29 cellular contexts compared by ENCODE assay signal in genomic region chr4:111556861-111557260, GRCh38.
"Had no signal": no experiment of that assay in that cellular context is flagged by ENCODE, and none has a peak within 500 bp of the region (broad histone marks: within the 10 kb centered on the region; RNA-seq: fewer than 3 reads in every experiment).

No MANE protein-coding gene starts in this region.

- DNase-seq: activated B cell treated with CpG ODN at 0.5 μM for 24 hours; activated CD4-positive, alpha-beta T cell treated with anti-CD3 and anti-CD28 coated beads, Interleukin-2, amount 50 U/mL, for 1 hour; activated CD8-positive, alpha-beta T cell treated with anti-CD3 and anti-CD28 coated beads for 36 hours; activated T-cell treated with anti-CD3 and anti-CD28 coated beads, Interleukin-2, amount 50 U/mL, for 4 hours; anterior cingulate cortex; cerebellar nuclear complex; colonic mucosa; effector CD8-positive, alpha-beta T cell; glutamatergic neuron; islet precursor cell; left cardiac atrium; left ventricle myocardium superior; naive thymus-derived CD4-positive, alpha-beta T cell; nucleus accumbens; pancreas; retina; stimulated activated CD4-positive, alpha-beta T cell treated with anti-CD3 and anti-CD28 coated beads, Interleukin-4, amount 100 ng/mL, for 24 hours; trophoblast cell had no signal

- H3K27me3 ChIP-seq: cardiac muscle cell, colonic mucosa, pancreas had no signal

- H3K27me3 Mint-ChIP-seq: activated B cell treated with CpG ODN at 0.5 μM for 24 hours; activated CD8-positive, alpha-beta T cell treated with anti-CD3 and anti-CD28 coated beads for 36 hours; activated naive CD4-positive, alpha-beta T cell treated with anti-CD3 and anti-CD28 coated beads, Interleukin-2, amount 50 U/mL, for 24 hours; activated T-helper 17 cell treated with anti-CD3 and anti-CD28 coated beads, Interleukin-2, amount 50 U/mL, for 72 hours; naive thymus-derived CD4-positive, alpha-beta T cell; stimulated activated naive CD8-positive, alpha-beta T cell treated with anti-CD3 and anti-CD28 coated beads, Interleukin-15, Interleukin-2, amounts not matched to agents 100 ng/mL and 50 ng/mL, for 24 hours had no signal

- H3K27ac Mint-ChIP-seq: activated B cell treated with CpG ODN at 0.5 μM for 24 hours; activated CD8-positive, alpha-beta T cell treated with anti-CD3 and anti-CD28 coated beads for 36 hours; activated naive CD4-positive, alpha-beta T cell treated with anti-CD3 and anti-CD28 coated beads, Interleukin-2, amount 50 U/mL, for 24 hours; activated T-helper 17 cell treated with anti-CD3 and anti-CD28 coated beads, Interleukin-2, amount 50 U/mL, for 72 hours; mesothelial cell of epicardium; naive thymus-derived CD4-positive, alpha-beta T cell; stimulated activated effector memory CD8-positive, alpha-beta T cell treated with anti-CD3 and anti-CD28 coated beads, Interleukin-12 subunit alpha, Interleukin-12 subunit beta, amount 100 ng/mL, for 72 hours; stimulated activated naive CD8-positive, alpha-beta T cell treated with anti-CD3 and anti-CD28 coated beads, Interleukin-15, Interleukin-2, amounts not matched to agents 100 ng/mL and 50 ng/mL, for 24 hours; T-helper 2 cell treated with Interferon-gamma antibody and Interleukin-4, amounts not matched to agents 5 μg/mL and 100 μg/mL, for 36 hours had no signal

- H3K27ac ChIP-seq: cardiac muscle cell, colonic mucosa, pancreas, prostate gland, skin epidermis, thoracic aorta had no signal

- H3K4me3 Mint-ChIP-seq: activated B cell treated with CpG ODN at 0.5 μM for 24 hours; activated CD8-positive, alpha-beta T cell treated with anti-CD3 and anti-CD28 coated beads for 36 hours; activated naive CD4-positive, alpha-beta T cell treated with anti-CD3 and anti-CD28 coated beads, Interleukin-2, amount 50 U/mL, for 24 hours; activated T-cell treated with anti-CD3 and anti-CD28 coated beads, Interleukin-2, amount 50 U/mL, for 4 hours; activated T-helper 17 cell treated with anti-CD3 and anti-CD28 coated beads, Interleukin-2, amount 50 U/mL, for 72 hours; mesothelial cell of epicardium; naive thymus-derived CD4-positive, alpha-beta T cell; stimulated activated effector memory CD8-positive, alpha-beta T cell treated with anti-CD3 and anti-CD28 coated beads, Interleukin-12 subunit alpha, Interleukin-12 subunit beta, amount 100 ng/mL, for 72 hours; stimulated activated naive CD8-positive, alpha-beta T cell treated with anti-CD3 and anti-CD28 coated beads, Interleukin-15, Interleukin-2, amounts not matched to agents 100 ng/mL and 50 ng/mL, for 24 hours; T-helper 2 cell treated with Interferon-gamma antibody and Interleukin-4, amounts not matched to agents 5 μg/mL and 100 μg/mL, for 36 hours had no signal

- H3K4me1 Mint-ChIP-seq: activated B cell treated with CpG ODN at 0.5 μM for 24 hours; activated naive CD4-positive, alpha-beta T cell treated with anti-CD3 and anti-CD28 coated beads, Interleukin-2, amount 50 U/mL, for 24 hours; activated T-helper 17 cell treated with anti-CD3 and anti-CD28 coated beads, Interleukin-2, amount 50 U/mL, for 72 hours; naive thymus-derived CD4-positive, alpha-beta T cell; stimulated activated effector memory CD8-positive, alpha-beta T cell treated with anti-CD3 and anti-CD28 coated beads, Interleukin-12 subunit alpha, Interleukin-12 subunit beta, amount 100 ng/mL, for 72 hours had no signal

- H3K36me3 Mint-ChIP-seq: activated naive CD4-positive, alpha-beta T cell treated with anti-CD3 and anti-CD28 coated beads, Interleukin-2, amount 50 U/mL, for 24 hours; mesothelial cell of epicardium; naive thymus-derived CD4-positive, alpha-beta T cell; stimulated activated effector memory CD8-positive, alpha-beta T cell treated with anti-CD3 and anti-CD28 coated beads, Interleukin-12 subunit alpha, Interleukin-12 subunit beta, amount 100 ng/mL, for 72 hours had no signal

- H3K4me3 ChIP-seq: cardiac muscle cell, colonic mucosa, pancreas, prostate gland, skin epidermis, thoracic aorta had no signal

- H3K9me3 ChIP-seq: colonic mucosa, pancreas, prostate gland, thoracic aorta had no signal

- H3K4me1 ChIP-seq: colonic mucosa, pancreas, prostate gland had no signal

- ATAC-seq: activated CD8-positive, alpha-beta T cell treated with anti-CD3 and anti-CD28 coated beads for 36 hours; activated T-cell treated with anti-CD3 and anti-CD28 coated beads, Interleukin-2, amount 50 U/mL, for 4 hours; activated T-helper 17 cell treated with anti-CD3 and anti-CD28 coated beads, Interleukin-2, amount 50 U/mL, for 72 hours; left cardiac atrium; left ventricle myocardium superior; naive thymus-derived CD4-positive, alpha-beta T cell; pancreas; sciatic nerve; stimulated activated effector memory CD8-positive, alpha-beta T cell treated with anti-CD3 and anti-CD28 coated beads, Interleukin-12 subunit alpha, Interleukin-12 subunit beta, amount 100 ng/mL, for 72 hours had no signal

- H3K9me3 Mint-ChIP-seq: activated T-helper 17 cell treated with anti-CD3 and anti-CD28 coated beads, Interleukin-2, amount 50 U/mL, for 72 hours had no signal

- H3K36me3 ChIP-seq: cardiac muscle cell, colonic mucosa, pancreas, prostate gland, thoracic aorta had no signal
